Comparison of ENCODE assay signal across 20 cellular contexts in the genomic region with DNA sequence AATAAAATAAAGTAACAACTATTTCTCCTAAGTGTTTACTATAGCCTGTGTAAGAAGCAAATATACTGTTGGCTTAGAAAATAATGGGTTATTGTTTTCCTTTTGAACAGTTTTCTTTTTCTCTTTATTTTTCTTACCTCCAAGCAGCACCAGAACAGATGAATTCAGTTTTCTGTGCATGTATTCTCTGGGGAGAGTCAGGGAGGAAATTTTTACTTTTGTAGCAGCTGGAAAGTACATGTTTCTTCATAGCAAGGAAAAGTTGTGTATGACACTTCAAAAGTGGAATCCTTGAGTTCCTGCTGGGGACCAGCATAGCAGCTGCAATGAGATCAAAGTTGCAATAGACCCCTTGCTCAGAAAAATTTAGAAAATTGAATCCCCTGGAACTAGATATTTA.
DNase-seq lines count a peak whose midpoint lies in the region; ATAC-seq, FAIRE-seq and TF ChIP-seq lines count a peak whose summit lies in the region.
"Had no signal": no experiment of that assay in that cellular context is flagged by ENCODE, and none has a peak within 500 bp of the region (broad histone marks: within the 10 kb centered on the region; RNA-seq: fewer than 3 reads in every experiment).

No MANE protein-coding gene starts in this region.

- intact Hi-C loops in HCT116 (cut with micrococcal nuclease): no loop called here
- intact Hi-C loops in sciatic nerve (cut with DNase I): no loop called here

- POLR2A ChIA-PET in A549 (lab: Yijun Ruan, JAX): no interaction called here
- POLR2A ChIA-PET in HCT116 (lab: Charles Lee): interaction anchor here (0.6 kb wide), 1 partner anchor 23 kb away, joined by 3 read pairs; no protein-coding TSS in a partner anchor

- in situ Hi-C loops in astrocyte of the spinal cord (cut with HindIII; ENCODE audit: low sequenced_read_pairs): no loop called here

- H4K20me1 ChIP-seq in HCT116 (ENCODE audit: insufficient read depth): no peaks in the 10 kb centered on the region

- FAIRE-seq in A549 (lab: Jason Lieb, UNC): no peak
- FAIRE-seq: GM12892, GM18507, H1, HepG2 had no signal

- H3K9me3 ChIP-seq in A549: peaks cover 12% of the 10 kb centered on the region; the same call in 2 of the 3 replicates
- no peaks in the 10 kb centered on the region for H3K9me3 ChIP-seq in HCT116 (ENCODE audit: control insufficient read depth in 1 of 2, insufficient read depth in 1 of 2, low read depth in 1 of 2, low read length in 2 of 2)

- no peaks in the 10 kb centered on the region for H3K79me2 ChIP-seq in HCT116 (ENCODE audit: insufficient read depth, low read length)

- no TSS peak for BruUV-seq in HCT116 (replicated peaks; lab: Mats Ljungman, UMichigan)

- TF ChIP-seq EP300 in A549 (IDR thresholded peaks at IDR 0.05): no peak

- DNase-seq in A549 (ENCODE audit: low read depth in 1 of 2, low spot score in 1 of 2) (no peak), HCT116 (ENCODE audit: low read depth, low spot score) (no peak), astrocyte of the spinal cord (ENCODE audit: low read depth, low spot score) (peak; percentile 16), sciatic nerve (ENCODE audit: low spot score) (no peak), CD1c-positive myeloid dendritic cell (ENCODE audit: extremely low spot score) (no peak)
- DNase-seq: C1 segment of cervical spinal cord; CD4-positive, alpha-beta T cell; DMS153; DMS79; GDM1; H9; KG1 had no signal

- no peak for TF ChIP-seq POLR2A in A549 (IDR thresholded peaks at IDR 0.05; ENCODE audit: low read length)
- no peak for TF ChIP-seq POLR2A in HCT116 (IDR thresholded peaks at IDR 0.05; ENCODE audit: borderline replicate concordance, extremely low read depth, insufficient read depth, insufficient read length)

- H3K4me2 ChIP-seq in A549 (no peak overlapping the region), HCT116 (ENCODE audit: low read length) (peak overlapping the region; percentile 63; the same call in 1 of the 2 replicates)

- no peak overlapping the region for H3K9ac ChIP-seq in HCT116 (ENCODE audit: low read length)

- ATAC-seq in A549 (no peak), HCT116 (no peak), sciatic nerve (peak; percentile 55), HG03095 (IDR thresholded peaks at IDR 0.05; ENCODE audit: unreplicated experiment) (no peak), GM19035 (IDR thresholded peaks at IDR 0.05; ENCODE audit: unreplicated experiment) (no peak), GM21786 (IDR thresholded peaks at IDR 0.05; ENCODE audit: unreplicated experiment) (no peak)
- ATAC-seq: HepG2 had no signal

- H3K36me3 ChIP-seq in HCT116 (ENCODE audit: control insufficient read depth in 1 of 2, insufficient read depth in 2 of 2, low read length in 2 of 2): no peaks in the 10 kb centered on the region

- CTCF ChIA-PET in A549 (lab: Yijun Ruan, JAX): no interaction called here
- CTCF ChIA-PET in HCT116 (lab: Charles Lee): no interaction called here

- RAD21 ChIA-PET in HCT116 (lab: Charles Lee; ENCODE audit: low non-redundant PET in 1 of 2, low total read pairs in 2 of 2, uncharacterized antibody in 2 of 2, unreplicated experiment in 2 of 2): no interaction called here

- no peaks in the 10 kb centered on the region for H3K27me3 ChIP-seq in HCT116 (ENCODE audit: insufficient read depth, low read length)

- peak overlapping the region; percentile 52 to 81 for H3K27ac ChIP-seq in A549
- no peak overlapping the region for H3K27ac ChIP-seq in HCT116 (ENCODE audit: low read depth, low read length)
- H3K27ac ChIP-seq: 22Rv1 had no signal

- peak overlapping the region; percentile 42 for H2AFZ ChIP-seq in HCT116 (ENCODE audit: low read depth, low read length, poor library complexity, severe bottlenecking)

- H3K9me2 ChIP-seq in HCT116 (ENCODE audit: insufficient read depth): no peaks in the 10 kb centered on the region

- no peak overlapping the region for H3K4me3 ChIP-seq in A549
- no peak overlapping the region for H3K4me3 ChIP-seq in HCT116 (replicated peaks in 1 of 2; ENCODE audit: low read depth in 1 of 2, low read length in 2 of 2)
- H3K4me3 ChIP-seq in astrocyte of the spinal cord (ENCODE audit: low read depth, low read length): no peak overlapping the region

- no peak for TF ChIP-seq CTCF in A549 (IDR thresholded peaks at IDR 0.05)
- TF ChIP-seq CTCF in HCT116 (IDR thresholded peaks at IDR 0.05 in 2 of 3, conservative IDR thresholded peaks at IDR 0.05 in 1 of 3; ENCODE audit: borderline replicate concordance in 1 of 3, insufficient read depth in 1 of 3, low read depth in 2 of 3, low read length in 2 of 3): no peak
- TF ChIP-seq CTCF in astrocyte of the spinal cord (IDR thresholded peaks at IDR 0.05; ENCODE audit: low read depth, low read length): no peak

- peaks cover 33% of the 10 kb centered on the region for H3K4me1 ChIP-seq in A549
- H3K4me1 ChIP-seq in HCT116 (ENCODE audit: control insufficient read depth in 1 of 2, insufficient read depth in 2 of 2, low read length in 2 of 2): peaks cover 0 to 13% of the 10 kb centered on the region in 2 experiments; a peak in 2 of 4 replicates

- no peak for TF ChIP-seq RAD21 in A549 (conservative IDR thresholded peaks at IDR 0.05 in 1 of 2, IDR thresholded peaks at IDR 0.05 in 1 of 2)
- TF ChIP-seq RAD21 in HCT116 (IDR thresholded peaks at IDR 0.05; ENCODE audit: low read depth): no peak

TF ChIP-seq in A549, 52 proteins besides CTCF, POLR2A, EP300 and RAD21 (continues in another document):
- no peak for TF ChIP-seq REST (IDR thresholded peaks at IDR 0.05)
- no peak for TF ChIP-seq USF2 (IDR thresholded peaks at IDR 0.05)

TF ChIP-seq in HCT116, 20 proteins besides CTCF, POLR2A, EP300 and RAD21:
- no peak for TF ChIP-seq ZFX (IDR thresholded peaks at IDR 0.05)
- no peak for TF ChIP-seq SRF (IDR thresholded peaks at IDR 0.05; ENCODE audit: low read depth)
- no peak for TF ChIP-seq SIN3A (IDR thresholded peaks at IDR 0.05; ENCODE audit: low read depth)
- TF ChIP-seq POLR2AphosphoS5 (IDR thresholded peaks at IDR 0.05; ENCODE audit: low read depth, low read length): no peak
- TF ChIP-seq EZH2 (IDR thresholded peaks at IDR 0.05): no peak
- no peak for TF ChIP-seq EZH2phosphoT487 (IDR thresholded peaks at IDR 0.05; ENCODE audit: borderline replicate concordance)
- no peak for TF ChIP-seq JUND (IDR thresholded peaks at IDR 0.05)
- TF ChIP-seq ZNF274 (IDR thresholded peaks at IDR 0.05; ENCODE audit: low read depth, low read length): no peak
